ENCODE assay signal across 10 cellular contexts in genomic region chr2:58569460-58570185, GRCh38.
A peak's percentile ranks its signal among the peaks of the same experiment; 100 is the strongest.
DNase-seq lines count a peak whose midpoint lies in the region; ATAC-seq lines count a peak whose summit lies in the region.
"Had no signal": no experiment of that assay in that cellular context is flagged by ENCODE, and none has a peak within 500 bp of the region (broad histone marks: within the 10 kb centered on the region; RNA-seq: fewer than 3 reads in every experiment).

No MANE protein-coding gene starts in this region.

- no peak overlapping the region for H3K27ac Mint-ChIP-seq in effector memory CD8-positive, alpha-beta T cell

- in situ Hi-C loops in ACHN (cut with HindIII; ENCODE audit: low pct_ligation_motif_present, low pct_unique_long_range_greater_than_20kb, low sequenced_read_pairs), result no loop called here

- no peak overlapping the region for H3K4me3 Mint-ChIP-seq in effector memory CD8-positive, alpha-beta T cell

- H3K27me3 Mint-ChIP-seq in effector memory CD8-positive, alpha-beta T cell, result no peaks in the 10 kb centered on the region

- peaks cover 2 to 3% of the 10 kb centered on the region in 2 donors for H3K4me1 Mint-ChIP-seq in effector memory CD8-positive, alpha-beta T cell (ENCODE audit: low read depth in 2 of 2)

- peak; percentile 68 for ATAC-seq in GM19455 (IDR thresholded peaks at IDR 0.05; ENCODE audit: unreplicated experiment)
- peak; percentile 77 for ATAC-seq in effector memory CD8-positive, alpha-beta T cell (replicated peaks)

- DNase-seq in A172 (ENCODE audit: low spot score) (peak; percentile 59), NCI-H446 treated with DMSO at 0.1 percent for 48 hours (lab: John Stamatoyannopoulos, UW) (peak; percentile 58), NOMO-1 (lab: John Stamatoyannopoulos, UW; ENCODE audit: unreplicated experiment in 2 of 2) (no peak), ACHN (no peak), NCI-H748 treated with DMSO at 0.1 percent for 48 hours (lab: John Stamatoyannopoulos, UW) (no peak), NCI-H128 (lab: John Stamatoyannopoulos, UW; ENCODE audit: unreplicated experiment) (no peak)
- no peak for DNase-seq in effector memory CD8-positive, alpha-beta T cell
- DNase-seq: NCI-H510A treated with DMSO at 0.1 percent for 48 hours, pancreas had no signal

- no peaks in the 10 kb centered on the region for H3K9me3 Mint-ChIP-seq in effector memory CD8-positive, alpha-beta T cell

- no peaks in the 10 kb centered on the region for H3K36me3 Mint-ChIP-seq in effector memory CD8-positive, alpha-beta T cell (ENCODE audit: insufficient read depth)

Comparison
In these comparisons a context has a peak if more than half of its experiments do, and no peak if none do; other contexts are left out.
1. DNase-seq: peak in A172 (single experiment) and NCI-H446 treated with DMSO at 0.1 percent for 48 hours (single experiment); none in effector memory CD8-positive, alpha-beta T cell (0 of 3), NOMO-1 (0 of 2), ACHN (single experiment), NCI-H748 treated with DMSO at 0.1 percent for 48 hours (single experiment) and NCI-H128 (single experiment).